In the genomic region with DNA sequence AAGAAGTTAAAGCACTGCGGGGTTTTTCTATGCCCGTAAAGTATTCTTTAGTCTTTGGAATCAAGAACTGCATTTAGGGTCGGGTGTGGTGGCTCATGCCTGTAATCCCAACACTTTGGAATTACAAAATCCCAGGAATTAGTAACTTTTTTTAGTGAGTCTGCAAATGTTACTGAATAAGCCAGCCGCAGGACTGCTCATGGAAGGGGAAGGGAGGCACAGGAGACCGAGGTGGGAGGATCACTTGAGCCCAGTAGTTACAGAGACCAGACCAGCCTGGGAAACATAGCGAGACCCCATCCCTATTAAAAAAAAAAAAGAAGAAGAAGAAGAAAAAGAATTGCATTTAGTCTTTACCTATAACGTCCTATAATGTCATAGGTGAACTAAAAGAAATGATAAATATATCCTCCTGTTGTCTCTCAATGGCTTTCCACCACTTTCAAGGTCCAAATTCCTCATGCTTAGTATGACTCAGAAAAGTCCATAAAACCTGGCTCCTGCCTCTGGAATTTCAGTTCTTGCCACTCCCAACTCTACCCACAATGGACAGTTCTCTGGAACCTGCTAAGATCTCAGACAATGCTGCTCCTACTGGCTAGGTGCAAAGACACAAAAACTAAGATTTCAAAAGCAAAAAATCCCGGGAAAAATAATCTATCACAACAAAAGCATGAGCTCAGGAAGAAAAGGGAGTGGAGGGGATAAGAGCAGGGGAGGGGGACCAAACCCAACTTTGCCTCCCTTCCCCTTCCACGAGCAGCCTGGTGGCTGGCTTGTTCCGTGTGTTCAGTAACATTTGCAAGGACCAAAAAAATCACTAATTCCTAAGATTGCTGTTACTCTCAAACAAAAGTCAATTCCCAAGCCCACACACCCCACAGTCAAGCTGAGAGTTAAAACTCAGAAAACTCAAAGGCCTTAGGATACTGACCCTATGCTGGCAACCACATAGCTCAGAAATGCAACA, we compare ENCODE assay signal across 9 cellular contexts. TPM values are rescaled to one million over a fixed set of nuclear protein-coding genes. Genes with fewer than 3 reads are reported as not detected.
DNase-seq lines count a peak whose midpoint lies in the region; ATAC-seq, FAIRE-seq and TF ChIP-seq lines count a peak whose summit lies in the region.
"Had no signal": no experiment of that assay in that cellular context is flagged by ENCODE, and none has a peak within 500 bp of the region (broad histone marks: within the 10 kb centered on the region; RNA-seq: fewer than 3 reads in every experiment).

No MANE protein-coding gene starts in this region.

- H3K36me3 ChIP-seq in upper lobe of left lung, result no peaks in the 10 kb centered on the region

- no peak for DNase-seq in activated CD8-positive, alpha-beta memory T cell treated with anti-CD3 and anti-CD28 coated beads, Interleukin-2, amount 10 ng/mL, durations not matched to agents 7 days and 5 days
- DNase-seq in activated CD8-positive, alpha-beta memory T cell treated with anti-CD3 and anti-CD28 coated beads, Interleukin-2, amount 50 U/mL, for 4 hours, result no peak
- DNase-seq in left lobe of liver (ENCODE audit: low spot score), result no peak
- no peak for DNase-seq in upper lobe of left lung
- no peak for DNase-seq in NCI-H2171 treated with DMSO at 0.1 percent for 48 hours (lab: John Stamatoyannopoulos, UW)
- DNase-seq in frontal cortex (ENCODE audit: low spot score in 2 of 2), result no peak
- no peak for DNase-seq in stimulated activated CD8-positive, alpha-beta memory T cell treated with anti-CD3 and anti-CD28 coated beads, Interleukin-4, amount 100 ng/mL, for 48 hours
- DNase-seq: activated B cell treated with CpG ODN at 0.5 μM for 24 hours had no signal

- no peaks in the 10 kb centered on the region for H3K27me3 Mint-ChIP-seq in activated CD8-positive, alpha-beta memory T cell treated with anti-CD3 and anti-CD28 coated beads, Interleukin-2, amount 10 ng/mL, durations not matched to agents 7 days and 5 days
- no peaks in the 10 kb centered on the region for H3K27me3 Mint-ChIP-seq in activated T-helper 17 cell treated with anti-CD3 and anti-CD28 coated beads, Interleukin-2, amount 50 U/mL, for 72 hours
- H3K27me3 Mint-ChIP-seq: activated B cell treated with CpG ODN at 0.5 μM for 24 hours had no signal

- no peak for TF ChIP-seq CTCF in upper lobe of left lung (IDR thresholded peaks at IDR 0.05)

- peaks cover 90% of the 10 kb centered on the region for H3K4me1 Mint-ChIP-seq in activated CD8-positive, alpha-beta memory T cell treated with anti-CD3 and anti-CD28 coated beads, Interleukin-2, amount 10 ng/mL, durations not matched to agents 7 days and 5 days
- peaks cover 54% of the 10 kb centered on the region for H3K4me1 Mint-ChIP-seq in activated T-helper 17 cell treated with anti-CD3 and anti-CD28 coated beads, Interleukin-2, amount 50 U/mL, for 72 hours

- CTCF ChIA-PET in activated CD8-positive, alpha-beta memory T cell treated with anti-CD3 and anti-CD28 coated beads, Interleukin-2, amount 10 ng/mL, durations not matched to agents 7 days and 5 days (lab: Charles Lee), result interaction anchor here (0.6 to 2.2 kb wide), 5 partner anchors 16 to 133 kb away, joined by 3 to 6 read pairs (median 3); no protein-coding TSS in a partner anchor

- no peaks in the 10 kb centered on the region for H3K9me3 ChIP-seq in upper lobe of left lung

- TF ChIP-seq POLR2A in upper lobe of left lung (IDR thresholded peaks at IDR 0.05), result no peak

- H3K27me3 ChIP-seq in upper lobe of left lung, result no peaks in the 10 kb centered on the region

- WGBS in upper lobe of left lung, 2 donors, result 70 to 84% methylated on average over 10 of the region's 10 CpGs

- no peaks in the 10 kb centered on the region for H3K9me3 Mint-ChIP-seq in activated CD8-positive, alpha-beta memory T cell treated with anti-CD3 and anti-CD28 coated beads, Interleukin-2, amount 10 ng/mL, durations not matched to agents 7 days and 5 days (ENCODE audit: low read depth)
- no peaks in the 10 kb centered on the region for H3K9me3 Mint-ChIP-seq in activated T-helper 17 cell treated with anti-CD3 and anti-CD28 coated beads, Interleukin-2, amount 50 U/mL, for 72 hours
- H3K9me3 Mint-ChIP-seq: activated B cell treated with CpG ODN at 0.5 μM for 24 hours had no signal

- ATAC-seq in activated CD8-positive, alpha-beta memory T cell treated with anti-CD3 and anti-CD28 coated beads, Interleukin-2, amount 10 ng/mL, durations not matched to agents 7 days and 5 days, result no peak
- ATAC-seq in activated T-helper 17 cell treated with anti-CD3 and anti-CD28 coated beads, Interleukin-2, amount 50 U/mL, for 72 hours (replicated peaks), result no peak
- ATAC-seq in left lobe of liver (peak; percentile 54), upper lobe of left lung (ENCODE audit: low FRiP score in 2 of 2) (peak in 1 of 2 donors; percentile 57)

- H3K4me3 ChIP-seq in upper lobe of left lung, result no peak overlapping the region

- H3K27ac ChIP-seq in upper lobe of left lung, result peak overlapping the region; percentile 46 to 82 (median 68)

- FAIRE-seq in frontal cortex (lab: Jason Lieb, UNC), result no peak

- H3K4me1 ChIP-seq in upper lobe of left lung, result peaks cover 74 to 95% (median 81%) of the 10 kb centered on the region in 4 donors

- no peak for TF ChIP-seq EP300 in upper lobe of left lung (IDR thresholded peaks at IDR 0.05)

- H3K27ac Mint-ChIP-seq in activated CD8-positive, alpha-beta memory T cell treated with anti-CD3 and anti-CD28 coated beads, Interleukin-2, amount 10 ng/mL, durations not matched to agents 7 days and 5 days, result peak overlapping the region; percentile 89
- peak overlapping the region; percentile 91 for H3K27ac Mint-ChIP-seq in activated T-helper 17 cell treated with anti-CD3 and anti-CD28 coated beads, Interleukin-2, amount 50 U/mL, for 72 hours
- H3K27ac Mint-ChIP-seq: activated B cell treated with CpG ODN at 0.5 μM for 24 hours had no signal

- peaks cover 15% of the 10 kb centered on the region for H3K36me3 Mint-ChIP-seq in activated CD8-positive, alpha-beta memory T cell treated with anti-CD3 and anti-CD28 coated beads, Interleukin-2, amount 10 ng/mL, durations not matched to agents 7 days and 5 days
- H3K36me3 Mint-ChIP-seq in activated T-helper 17 cell treated with anti-CD3 and anti-CD28 coated beads, Interleukin-2, amount 50 U/mL, for 72 hours (ENCODE audit: low read depth), result peaks cover 12% of the 10 kb centered on the region

- H3K4me3 Mint-ChIP-seq in activated CD8-positive, alpha-beta memory T cell treated with anti-CD3 and anti-CD28 coated beads, Interleukin-2, amount 10 ng/mL, durations not matched to agents 7 days and 5 days, result no peak overlapping the region
- peak overlapping the region; percentile 65 for H3K4me3 Mint-ChIP-seq in activated T-helper 17 cell treated with anti-CD3 and anti-CD28 coated beads, Interleukin-2, amount 50 U/mL, for 72 hours
- H3K4me3 Mint-ChIP-seq: activated B cell treated with CpG ODN at 0.5 μM for 24 hours had no signal

RNA-seq across cellular contexts. Expression of gene B4GALT5, which starts 39.0 kb away (rescaled TPM):
- 10 to 100 TPM; 28.1 to 30.9 TPM for total RNA-seq in activated CD8-positive, alpha-beta memory T cell treated with anti-CD3 and anti-CD28 coated beads, Interleukin-2, amount 10 ng/mL, durations not matched to agents 7 days and 5 days
- 10 to 100 TPM; 19.5 to 25.8 TPM for total RNA-seq in activated T-helper 17 cell treated with anti-CD3 and anti-CD28 coated beads, Interleukin-2, amount 50 U/mL, for 72 hours
- 10.5 TPM for total RNA-seq in left lobe of liver
- 10 to 100 TPM; 16.2 to 49.0 (median 36.7) TPM for total RNA-seq in upper lobe of left lung
- total RNA-seq in frontal cortex, result 62.0 TPM
